In genomic region chr4:68124262-68124661, GRCh38 we compare ENCODE assay signal across 32 cellular contexts. TPM values are rescaled to one million over a fixed set of nuclear protein-coding genes. Genes with fewer than 3 reads are reported as not detected.
"Had no signal": no experiment of that assay in that cellular context is flagged by ENCODE, and none has a peak within 500 bp of the region (broad histone marks: within the 10 kb centered on the region; RNA-seq: fewer than 3 reads in every experiment).

No MANE protein-coding gene starts in this region.

- H3K9me3 ChIP-seq: gastrocnemius medialis, ovary, sigmoid colon, stomach, thyroid gland, vagina had no signal

- H3K4me1 ChIP-seq: gastrocnemius medialis, sigmoid colon, stomach, thyroid gland, vagina had no signal

- H3K27me3 Mint-ChIP-seq: dendritic cell treated with granulocyte-macrophage colony-stimulating factor and Interleukin-4, amounts not matched to agents 40 ng/mL and 50 ng/mL, for 4 days; progenitor cell of endocrine pancreas had no signal

- H3K36me3 Mint-ChIP-seq: memory B cell; natural killer cell; stimulated activated effector memory CD8-positive, alpha-beta T cell treated with anti-CD3 and anti-CD28 coated beads, Interleukin-12 subunit alpha, Interleukin-12 subunit beta, amount 100 ng/mL, for 72 hours had no signal

- DNase-seq: effector CD8-positive, alpha-beta T cell; endodermal cell; foreskin fibroblast; gastrocnemius medialis; head of caudate nucleus; natural killer cell; occipital lobe; ovary; sigmoid colon; stimulated activated CD4-positive, alpha-beta T cell treated with anti-CD3 and anti-CD28 coated beads, Interleukin-2, amount 100 ng/mL, for 24 hours; stimulated activated CD4-positive, alpha-beta T cell treated with anti-CD3 and anti-CD28 coated beads, Interleukin-4, amount 100 ng/mL, for 24 hours; stimulated activated naive CD4-positive, alpha-beta T cell treated with Interleukin-2 at 50 U/mL for 16 hours; stomach; thyroid gland had no signal

- H3K4me3 ChIP-seq: gastrocnemius medialis, lung, ovary, sigmoid colon, stomach, thyroid gland, vagina had no signal

- H3K27me3 ChIP-seq: gastrocnemius medialis, ovary, sigmoid colon, stomach, thyroid gland, vagina had no signal

- H3K9me3 Mint-ChIP-seq: dendritic cell treated with granulocyte-macrophage colony-stimulating factor and Interleukin-4, amounts not matched to agents 40 ng/mL and 50 ng/mL, for 4 days; endodermal cell; memory B cell; stimulated activated effector memory CD8-positive, alpha-beta T cell treated with anti-CD3 and anti-CD28 coated beads, Interleukin-12 subunit alpha, Interleukin-12 subunit beta, amount 100 ng/mL, for 72 hours had no signal

- H3K27ac Mint-ChIP-seq: dendritic cell treated with granulocyte-macrophage colony-stimulating factor and Interleukin-4, amounts not matched to agents 40 ng/mL and 50 ng/mL, for 4 days; endodermal cell; memory B cell; natural killer cell; progenitor cell of endocrine pancreas; stimulated activated effector memory CD8-positive, alpha-beta T cell treated with anti-CD3 and anti-CD28 coated beads, Interleukin-12 subunit alpha, Interleukin-12 subunit beta, amount 100 ng/mL, for 72 hours had no signal

- H3K27ac ChIP-seq: epithelial cell of prostate, gastrocnemius medialis, ovary, sigmoid colon, stomach, thyroid gland, vagina had no signal

- H3K4me3 Mint-ChIP-seq: dendritic cell treated with granulocyte-macrophage colony-stimulating factor and Interleukin-4, amounts not matched to agents 40 ng/mL and 50 ng/mL, for 4 days; endodermal cell; memory B cell; natural killer cell; stimulated activated effector memory CD8-positive, alpha-beta T cell treated with anti-CD3 and anti-CD28 coated beads, Interleukin-12 subunit alpha, Interleukin-12 subunit beta, amount 100 ng/mL, for 72 hours had no signal

- H3K36me3 ChIP-seq: gastrocnemius medialis, ovary, sigmoid colon, stomach, thyroid gland, vagina had no signal

- FAIRE-seq: kidney had no signal

- H3K4me1 Mint-ChIP-seq: memory B cell; natural killer cell; stimulated activated effector memory CD8-positive, alpha-beta T cell treated with anti-CD3 and anti-CD28 coated beads, Interleukin-12 subunit alpha, Interleukin-12 subunit beta, amount 100 ng/mL, for 72 hours had no signal

- ATAC-seq: esophagus mucosa; gastrocnemius medialis; left lobe of liver; natural killer cell; right cardiac atrium; stimulated activated effector memory CD8-positive, alpha-beta T cell treated with anti-CD3 and anti-CD28 coated beads, Interleukin-12 subunit alpha, Interleukin-12 subunit beta, amount 100 ng/mL, for 72 hours had no signal

RNA-seq across cellular contexts. Expression of gene TMPRSS11F, which starts 5.4 kb away (rescaled TPM):
- total RNA-seq: endodermal cell, gastrocnemius medialis, glomerular endothelial cell, kidney, left lobe of liver, liver, lung, mononuclear cell, natural killer cell, occipital lobe, ovary, progenitor cell of endocrine pancreas, right cardiac atrium, sigmoid colon, skeletal muscle tissue, stomach, temporal lobe, thyroid gland, ureter had no signal
- polyA plus RNA-seq: liver, lung, neural cell, ovary, right cardiac atrium, sigmoid colon had no signal
